In the genomic region with DNA sequence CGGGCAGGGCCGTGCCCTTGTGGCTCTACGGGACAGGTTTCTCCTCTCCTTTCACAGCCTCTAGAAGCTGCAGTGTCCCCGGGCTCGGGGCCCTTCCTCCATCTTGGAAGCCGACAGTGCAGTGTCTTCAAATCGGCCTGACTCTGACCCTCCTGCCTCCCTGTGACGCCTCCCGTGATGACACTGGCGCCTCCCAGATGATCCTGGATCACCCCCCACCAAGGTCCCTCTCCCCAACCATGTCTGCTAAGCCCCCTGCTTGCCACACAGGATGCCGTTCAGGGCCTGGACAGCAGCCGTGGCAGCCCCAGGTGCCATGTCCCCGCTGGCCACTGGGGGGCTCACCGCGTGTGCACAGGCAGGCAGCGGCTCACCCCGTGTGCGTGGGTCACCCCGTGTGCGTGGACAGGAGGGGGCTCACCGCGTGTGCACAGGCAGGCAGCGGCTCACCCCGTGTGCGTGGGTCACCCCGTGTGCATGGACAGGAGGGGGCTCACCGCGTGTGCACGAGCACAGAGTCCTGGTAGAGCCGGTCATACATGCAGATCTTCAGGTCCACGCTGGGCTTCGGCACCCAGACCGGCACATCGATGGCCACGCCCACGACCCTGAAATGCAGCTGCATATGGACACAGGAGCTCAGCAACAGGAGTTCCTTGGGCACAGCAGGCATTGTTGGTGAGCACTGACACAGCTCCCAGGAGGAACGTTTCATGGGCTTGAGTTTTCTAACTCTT, we compare ENCODE assay signal across 9 cellular contexts. TPM values are rescaled to one million over a fixed set of nuclear protein-coding genes. Genes with fewer than 3 reads are reported as not detected.
DNase-seq lines count a peak whose midpoint lies in the region; ATAC-seq and TF ChIP-seq lines count a peak whose summit lies in the region.
"Had no signal": no experiment of that assay in that cellular context is flagged by ENCODE, and none has a peak within 500 bp of the region (broad histone marks: within the 10 kb centered on the region; RNA-seq: fewer than 3 reads in every experiment).

No MANE protein-coding gene starts in this region.

- TF ChIP-seq CTCF in lower leg skin (IDR thresholded peaks at IDR 0.05): peak in 1 of 3 donors; percentile 38

- H3K4me3 ChIP-seq in BLaER1 (no peak overlapping the region), lower leg skin (ENCODE audit: low read depth, poor library complexity, severe bottlenecking) (no peak overlapping the region)

- peak overlapping the region; percentile 75 for H3K27ac ChIP-seq in BLaER1

- H3K4me2 ChIP-seq in BLaER1: peak overlapping the region; percentile 90

- no peak for ATAC-seq in HG03159 (IDR thresholded peaks at IDR 0.05; ENCODE audit: unreplicated experiment)

- H3K27me3 ChIP-seq in BLaER1: no peaks in the 10 kb centered on the region

- peaks cover 88% of the 10 kb centered on the region for H3K4me1 ChIP-seq in BLaER1

- intact Hi-C loops in lower leg skin (cut with DNase I; ENCODE audit: low total_unique reads): no loop called here

- no peaks in the 10 kb centered on the region for H3K9me3 ChIP-seq in BLaER1

- no peaks in the 10 kb centered on the region for H3K36me3 ChIP-seq in BLaER1

- DNase-seq in HK-2 (ENCODE audit: unreplicated experiment): peak; percentile 50
- peak; percentile 49 for DNase-seq in SK-N-DZ (ENCODE audit: low spot score)
- DNase-seq in activated naive CD8-positive, alpha-beta T cell treated with anti-CD3 and anti-CD28 coated beads, Interleukin-2, amount 50 U/mL, for 16 hours (ENCODE audit: low read depth, low spot score): peak; percentile 27
- DNase-seq in hypothalamus (lab: John Stamatoyannopoulos, UW): peak in 30 of 51 donors; percentile 5 to 67 (median 33)
- peak; percentile 26 to 51 for DNase-seq in stimulated activated CD4-positive, alpha-beta T cell treated with anti-CD3 and anti-CD28 coated beads, Interleukin-12 subunit alpha, Interleukin-12 subunit beta, amount 100 ng/mL, for 24 hours (ENCODE audit: low read depth in 2 of 2)
- DNase-seq in lower leg skin (ENCODE audit: low spot score in 2 of 2): no peak

- no peaks in the 10 kb centered on the region for H4K20me1 ChIP-seq in BLaER1

- peak overlapping the region; percentile 55; the same call in 1 of the 2 replicates for H3K9ac ChIP-seq in BLaER1

- TF ChIP-seq POLR2A in lower leg skin (IDR thresholded peaks at IDR 0.05): no peak

- WGBS in lower leg skin, 2 donors: 16 to 24% methylated on average over 17 to 28 of the region's 37 CpGs

RNA-seq across cellular contexts. Expression of gene TMEM52, which starts 24.9 kb away (rescaled TPM):
- 0.35 and 1.6 TPM in 2 replicates for polyA plus RNA-seq in SK-N-DZ (2014; cell fraction: cytosol; rRNA removed)
- not detected in 2 replicates for polyA plus RNA-seq in SK-N-DZ (2014; cell fraction: nucleus; rRNA removed)
- total RNA-seq in lower leg skin: 1 to 10 TPM; 2.9 to 6.4 (median 4.1) TPM

RNA-seq across cellular contexts. Expression of gene CALML6, which starts 28.9 kb away (rescaled TPM):
- 0.13 TPM in 1 of 2 replicates, not detected in the other for polyA plus RNA-seq in SK-N-DZ (2014; cell fraction: cytosol; rRNA removed)
- 0.08 and 0.27 TPM in 2 replicates for polyA plus RNA-seq in SK-N-DZ (2014; cell fraction: nucleus; rRNA removed)
- total RNA-seq in lower leg skin: under 1 TPM; 0.13 to 0.89 (median 0.65) TPM
- total RNA-seq: HT1080 had no signal

RNA-seq across cellular contexts. Expression of gene GNB1, which starts 53.1 kb away (rescaled TPM):
- 117 and 120 TPM in 2 replicates for polyA plus RNA-seq in SK-N-DZ (2014; cell fraction: cytosol; rRNA removed)
- 56.2 and 81.2 TPM in 2 replicates for polyA plus RNA-seq in SK-N-DZ (2014; cell fraction: nucleus; rRNA removed)
- 100 to 1,000 TPM; 103 to 141 (median 123) TPM for total RNA-seq in lower leg skin

RNA-seq across cellular contexts. Expression of gene CFAP74, which starts 59.6 kb away (rescaled TPM):
- not detected in 2 replicates for polyA plus RNA-seq in SK-N-DZ (2014; cell fraction: cytosol; rRNA removed)
- polyA plus RNA-seq in SK-N-DZ (2014; cell fraction: nucleus; rRNA removed): not detected in 2 replicates
- under 1 TPM in 1 of 4 donors, not detected in 3; 0.10 TPM for total RNA-seq in lower leg skin
- total RNA-seq: HT1080 had no signal

Comparison
In these comparisons a context has a peak if more than half of its experiments do, and no peak if none do; other contexts are left out.
1. DNase-seq: peak in HK-2 (single experiment), SK-N-DZ (single experiment), activated naive CD8-positive, alpha-beta T cell treated with anti-CD3 and anti-CD28 coated beads, Interleukin-2, amount 50 U/mL, for 16 hours (single experiment), hypothalamus (30 of 51) and stimulated activated CD4-positive, alpha-beta T cell treated with anti-CD3 and anti-CD28 coated beads, Interleukin-12 subunit alpha, Interleukin-12 subunit beta, amount 100 ng/mL, for 24 hours (2 of 2); none in lower leg skin (0 of 2).